Comparison of ENCODE assay signal across 8 cellular contexts in the genomic region with DNA sequence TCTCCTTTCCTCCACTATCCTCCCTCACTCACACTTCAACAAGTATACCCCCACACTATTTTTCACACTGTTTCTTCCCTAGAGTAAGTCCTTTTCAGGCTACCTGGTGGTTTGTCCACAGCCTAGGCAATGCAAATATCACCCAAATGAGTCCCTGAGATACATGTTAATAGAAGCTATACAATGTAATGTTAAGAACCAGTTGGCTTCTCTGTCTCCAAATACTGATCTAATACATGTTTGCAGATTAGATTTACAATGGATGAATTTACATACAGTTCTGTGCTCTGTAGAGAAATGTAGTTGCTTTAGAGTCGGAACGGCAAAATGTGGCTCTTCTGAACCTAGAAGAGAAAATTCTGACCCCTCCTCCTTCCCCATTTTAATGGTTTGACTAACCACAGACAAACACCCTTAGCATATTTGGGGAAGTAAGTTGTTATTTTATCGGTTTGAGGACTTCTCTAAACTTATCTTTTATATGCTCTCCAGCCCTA.
DNase-seq lines count a peak whose midpoint lies in the region; ATAC-seq and TF ChIP-seq lines count a peak whose summit lies in the region.

No MANE protein-coding gene starts in this region.

- no peaks in the 10 kb centered on the region for H3K9me3 Mint-ChIP-seq in CD4-positive, alpha-beta memory T cell
- no peaks in the 10 kb centered on the region for H3K9me3 Mint-ChIP-seq in Caco-2 (ENCODE audit: unreplicated experiment)

- CTCF ChIA-PET in CD4-positive, alpha-beta memory T cell (lab: Charles Lee; ENCODE audit: partially characterized antibody), result interaction anchor here (1.2 to 1.7 kb wide), 3 partner anchors 13 to 74 kb away, joined by 3 to 8 read pairs (median 4); no protein-coding TSS in a partner anchor
- CTCF ChIA-PET in Caco-2 (lab: Charles Lee), result no interaction called here

- H3K27me3 ChIP-seq in CD4-positive, alpha-beta memory T cell (ENCODE audit: insufficient read depth, low read length), result no peaks in the 10 kb centered on the region
- no peaks in the 10 kb centered on the region for H3K27me3 ChIP-seq in Caco-2 (replicated peaks; ENCODE audit: control insufficient read depth, insufficient read depth, low read length)

- peak overlapping the region; percentile 91 to 100 (median 98) for H3K4me3 Mint-ChIP-seq in CD4-positive, alpha-beta memory T cell
- H3K4me3 Mint-ChIP-seq in Caco-2 (ENCODE audit: unreplicated experiment), result no peak overlapping the region

- H3K9me3 ChIP-seq in CD4-positive, alpha-beta memory T cell (ENCODE audit: control insufficient read depth in 1 of 2, low read length in 2 of 2), result no peaks in the 10 kb centered on the region
- no peaks in the 10 kb centered on the region for H3K9me3 ChIP-seq in Caco-2

- TF ChIP-seq CTCF in Caco-2 (IDR thresholded peaks at IDR 0.05; ENCODE audit: insufficient read depth in 1 of 2, low read depth in 1 of 2, low read length in 1 of 2, severe bottlenecking in 1 of 2, unreplicated experiment in 1 of 2), result no peak

- no TSS peak for BruUV-seq in Caco-2 (replicated peaks; lab: Mats Ljungman, UMichigan)

- peak overlapping the region; percentile 41 to 63 for H3K4me3 ChIP-seq in CD4-positive, alpha-beta memory T cell (ENCODE audit: low read length in 2 of 2)
- H3K4me3 ChIP-seq in Caco-2 (ENCODE audit: low read depth, low read length), result no peak overlapping the region

- peak overlapping the region; percentile 91 to 98 (median 96) for H3K27ac Mint-ChIP-seq in CD4-positive, alpha-beta memory T cell
- no peak overlapping the region for H3K27ac Mint-ChIP-seq in Caco-2 (ENCODE audit: unreplicated experiment)

- ATAC-seq in GM21528 (IDR thresholded peaks at IDR 0.05; ENCODE audit: low FRiP score, unreplicated experiment) (peak; percentile 52), left cardiac atrium (peak; percentile 29 to 50)

- peaks cover 41 to 79% (median 56%) of the 10 kb centered on the region in 4 donors for H3K4me1 Mint-ChIP-seq in CD4-positive, alpha-beta memory T cell
- H3K4me1 Mint-ChIP-seq in Caco-2 (ENCODE audit: low read depth, unreplicated experiment), result peaks cover 23% of the 10 kb centered on the region

- intact Hi-C loops in CD4-positive, alpha-beta memory T cell (cut with micrococcal nuclease), result loop anchor here (2.0 kb wide), 1 partner anchor 14 kb away; no protein-coding TSS in a partner anchor
- intact Hi-C loops in left cardiac atrium (cut with DNase I), result no loop called here
- intact Hi-C loops in Caco-2 (cut with micrococcal nuclease; ENCODE audit: unreplicated experiment), result no loop called here

- peak overlapping the region; percentile 75 for H3K27ac ChIP-seq in CD4-positive, alpha-beta memory T cell (ENCODE audit: low read depth, low read length)

- peak in 3 of 5 donors; percentile 41 to 53 (median 47) for DNase-seq in CD4-positive, alpha-beta memory T cell
- peak; percentile 94 to 100 for DNase-seq in NOMO-1 (lab: John Stamatoyannopoulos, UW; ENCODE audit: unreplicated experiment in 2 of 2)
- DNase-seq in left cardiac atrium, result no peak
- DNase-seq in Caco-2, result no peak
- no peak for DNase-seq in DMS153 treated with DMSO at 0.1 percent for 48 hours (lab: John Stamatoyannopoulos, UW; ENCODE audit: unreplicated experiment)
- no peak for DNase-seq in NCI-H2196 treated with DMSO at 0.1 percent for 48 hours (lab: John Stamatoyannopoulos, UW; ENCODE audit: unreplicated experiment)
- no peak for DNase-seq in D341Med (ENCODE audit: low spot score)

- no peaks in the 10 kb centered on the region for H3K27me3 Mint-ChIP-seq in CD4-positive, alpha-beta memory T cell
- no peaks in the 10 kb centered on the region for H3K27me3 Mint-ChIP-seq in Caco-2 (ENCODE audit: insufficient read depth, unreplicated experiment)

- H3K4me1 ChIP-seq in CD4-positive, alpha-beta memory T cell (ENCODE audit: insufficient read depth, low read length), result peaks cover 77% of the 10 kb centered on the region
- peaks cover 10% of the 10 kb centered on the region for H3K4me1 ChIP-seq in Caco-2

- POLR2A ChIA-PET in CD4-positive, alpha-beta memory T cell (lab: Charles Lee; ENCODE audit: partially characterized antibody), result interaction anchor here (0.9 to 12.7 kb wide), 21 partner anchors 8 to 241 kb away, joined by 3 to 267 read pairs (median 6); partner anchors contain the start of gene MBNL1
- POLR2A ChIA-PET in Caco-2 (lab: Charles Lee), result no interaction called here

- peaks cover 0 to 7% of the 10 kb centered on the region in 2 donors for H3K36me3 Mint-ChIP-seq in CD4-positive, alpha-beta memory T cell
- H3K36me3 Mint-ChIP-seq in Caco-2 (ENCODE audit: insufficient read depth, unreplicated experiment), result no peaks in the 10 kb centered on the region

- no peaks in the 10 kb centered on the region for H3K36me3 ChIP-seq in CD4-positive, alpha-beta memory T cell (ENCODE audit: insufficient read depth, low read length)
- no peaks in the 10 kb centered on the region for H3K36me3 ChIP-seq in Caco-2 (ENCODE audit: control insufficient read depth, insufficient read depth, low read length)

Comparison
In these comparisons a context has a peak if more than half of its experiments do, and no peak if none do; other contexts are left out.
1. DNase-seq: peak in CD4-positive, alpha-beta memory T cell (3 of 5) and NOMO-1 (2 of 2); none in left cardiac atrium (single experiment), Caco-2 (0 of 2), DMS153 treated with DMSO at 0.1 percent for 48 hours (single experiment), NCI-H2196 treated with DMSO at 0.1 percent for 48 hours (single experiment) and D341Med (single experiment).